8 cellular contexts compared by ENCODE assay signal in genomic region chr15:85710340-85710842, GRCh38.
DNase-seq lines count a peak whose midpoint lies in the region; ATAC-seq and TF ChIP-seq lines count a peak whose summit lies in the region.

No MANE protein-coding gene starts in this region.

- H3K27me3 Mint-ChIP-seq in endothelial cell (ENCODE audit: unreplicated experiment) = peaks cover 3% of the 10 kb centered on the region

- peak overlapping the region; percentile 49 for H3K27ac Mint-ChIP-seq in endothelial cell (ENCODE audit: unreplicated experiment)

- peaks cover 46% of the 10 kb centered on the region for H3K36me3 Mint-ChIP-seq in endothelial cell (ENCODE audit: low read depth, unreplicated experiment)

- peaks cover 37% of the 10 kb centered on the region for H3K4me1 Mint-ChIP-seq in endothelial cell (ENCODE audit: unreplicated experiment)

- DNase-seq in endothelial cell (ENCODE audit: low spot score) (no peak), inferior parietal cortex (ENCODE audit: extremely low spot score) (no peak), HT-29 (ENCODE audit: low spot score) (no peak), DMS79 treated with DMSO at 0.1 percent for 48 hours (lab: John Stamatoyannopoulos, UW) (no peak)

- ATAC-seq in HG03060 (IDR thresholded peaks at IDR 0.05; ENCODE audit: low read depth, unreplicated experiment) (peak; percentile 52), SK-N-SH treated with all-trans-retinoic acid at 6 μM for 48 hours (no peak)

- no peaks in the 10 kb centered on the region for H3K9me3 Mint-ChIP-seq in endothelial cell (ENCODE audit: unreplicated experiment)

- TF ChIP-seq CTCF in endothelial cell (IDR thresholded peaks at IDR 0.05; ENCODE audit: unreplicated experiment) = no peak

- no peak overlapping the region for H3K4me3 Mint-ChIP-seq in endothelial cell (ENCODE audit: unreplicated experiment)

- TF ChIP-seq POLR2A in GM15510 (IDR thresholded peaks at IDR 0.05; ENCODE audit: borderline replicate concordance, extremely low read depth, insufficient read length) = peak; percentile 16
- TF ChIP-seq POLR2A in GM19193 (IDR thresholded peaks at IDR 0.05; ENCODE audit: extremely low read depth, insufficient read depth, insufficient read length) = peak; percentile 59

TF ChIP-seq in SK-N-SH treated with all-trans-retinoic acid at 6 μM for 48 hours, 23 proteins besides CTCF, POLR2A, EP300 and RAD21:
- no peak for TF ChIP-seq ZNF8 (CRISPR knock-in tag; IDR thresholded peaks at IDR 0.05)
- TF ChIP-seq PATZ1 (CRISPR knock-in tag; IDR thresholded peaks at IDR 0.05; ENCODE audit: borderline replicate concordance) = no peak
- TF ChIP-seq CSDC2 (CRISPR knock-in tag; IDR thresholded peaks at IDR 0.05) = no peak
- TF ChIP-seq OSR1 (CRISPR knock-in tag; IDR thresholded peaks at IDR 0.05) = no peak
- no peak for TF ChIP-seq BACH2 (CRISPR knock-in tag; IDR thresholded peaks at IDR 0.05; ENCODE audit: borderline replicate concordance)
- no peak for TF ChIP-seq RARB (CRISPR knock-in tag; IDR thresholded peaks at IDR 0.05)
- no peak for TF ChIP-seq CSRNP3 (CRISPR knock-in tag; IDR thresholded peaks at IDR 0.05)
- TF ChIP-seq SNAI2 (CRISPR knock-in tag; IDR thresholded peaks at IDR 0.05) = no peak
- TF ChIP-seq ISL1 (CRISPR knock-in tag; IDR thresholded peaks at IDR 0.05) = no peak
- TF ChIP-seq TCF4 (CRISPR knock-in tag; IDR thresholded peaks at IDR 0.05; ENCODE audit: borderline replicate concordance) = no peak
- TF ChIP-seq ZFP30 (CRISPR knock-in tag; IDR thresholded peaks at IDR 0.05) = no peak
- TF ChIP-seq PPARA (CRISPR knock-in tag; IDR thresholded peaks at IDR 0.05; ENCODE audit: borderline replicate concordance) = no peak
